Comparison of ENCODE assay signal across 18 cellular contexts in the genomic region with DNA sequence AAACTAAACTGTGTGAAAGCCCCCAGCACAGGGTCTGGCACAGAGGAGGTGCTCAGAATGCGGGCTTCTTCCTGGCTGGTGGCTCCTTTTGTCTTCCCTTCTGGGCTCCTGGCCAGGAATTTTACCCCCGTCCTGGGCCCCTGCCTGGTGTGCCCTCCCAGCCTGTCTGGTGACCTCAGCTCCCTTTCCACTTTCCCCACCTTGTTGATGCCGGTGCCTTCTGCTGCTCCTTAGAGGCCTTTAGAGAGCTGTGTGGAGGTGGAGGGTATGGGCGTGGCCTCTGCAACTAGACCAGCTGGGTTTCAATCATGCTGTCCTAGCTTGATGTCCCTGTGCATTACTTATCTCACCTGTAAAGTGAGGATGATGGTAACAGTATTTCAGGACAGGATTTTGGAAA. TPM values are rescaled to one million over a fixed set of nuclear protein-coding genes. Genes with fewer than 3 reads are reported as not detected.
DNase-seq lines count a peak whose midpoint lies in the region; ATAC-seq and TF ChIP-seq lines count a peak whose summit lies in the region.
"Had no signal": no experiment of that assay in that cellular context is flagged by ENCODE, and none has a peak within 500 bp of the region (broad histone marks: within the 10 kb centered on the region; RNA-seq: fewer than 3 reads in every experiment).

No MANE protein-coding gene starts in this region.

- no peaks in the 10 kb centered on the region for H4K20me1 ChIP-seq in hepatocyte (ENCODE audit: insufficient read depth, poor library complexity, severe bottlenecking)
- H4K20me1 ChIP-seq: BLaER1 treated with 17β-estradiol and CSF1 and Interleukin-3, amounts not matched to agents 10 nM and 100 nM had no signal

- peak; percentile 5 for DNase-seq in NCI-H2171 treated with DMSO at 0.1 percent for 48 hours (lab: John Stamatoyannopoulos, UW)
- DNase-seq in NCI-H2171 (lab: John Stamatoyannopoulos, UW), result no peak
- DNase-seq in NT2/D1 (ENCODE audit: low read depth, low spot score), result peak; percentile 18
- DNase-seq in hepatocyte (ENCODE audit: low spot score), result peak; percentile 35
- DNase-seq in aorta, result no peak
- DNase-seq in germinal center (ENCODE audit: low spot score), result no peak
- no peak for DNase-seq in tibial artery
- no peak for DNase-seq in NCI-H446 treated with DMSO at 0.1 percent for 48 hours (lab: John Stamatoyannopoulos, UW)
- DNase-seq: ACHN; CD4-positive, CD25-positive, alpha-beta regulatory T cell; DMS79; HFFc6 had no signal

- no peaks in the 10 kb centered on the region for H3K79me2 ChIP-seq in hepatocyte

- H3K27me3 ChIP-seq in NT2/D1 (ENCODE audit: insufficient read depth, insufficient read length) (no peaks in the 10 kb centered on the region), hepatocyte (no peaks in the 10 kb centered on the region), aorta (ENCODE audit: control insufficient read depth in 1 of 2, insufficient read depth in 2 of 2, low read length in 1 of 2) (no peaks in the 10 kb centered on the region), tibial artery (no peaks in the 10 kb centered on the region)
- H3K27me3 ChIP-seq: BLaER1 treated with 17β-estradiol and CSF1 and Interleukin-3, amounts not matched to agents 10 nM and 100 nM had no signal

- no peak overlapping the region for H3K4me2 ChIP-seq in hepatocyte
- H3K4me2 ChIP-seq: BLaER1 treated with 17β-estradiol and CSF1 and Interleukin-3, amounts not matched to agents 10 nM and 100 nM had no signal

- intact Hi-C loops in aorta (cut with DNase I), result no loop called here
- intact Hi-C loops in tibial artery (cut with DNase I; ENCODE audit: low total_unique reads), result no loop called here

- H3K36me3 ChIP-seq in NT2/D1 (ENCODE audit: insufficient read depth, insufficient read length, low read length), result no peaks in the 10 kb centered on the region
- no peaks in the 10 kb centered on the region for H3K36me3 ChIP-seq in hepatocyte (replicated peaks; ENCODE audit: insufficient read depth, low read depth)
- H3K36me3 ChIP-seq in aorta (ENCODE audit: control insufficient read depth in 1 of 2, insufficient read depth in 2 of 2, low read length in 1 of 2), result no peaks in the 10 kb centered on the region
- no peaks in the 10 kb centered on the region for H3K36me3 ChIP-seq in tibial artery
- H3K36me3 ChIP-seq: BLaER1 treated with 17β-estradiol and CSF1 and Interleukin-3, amounts not matched to agents 10 nM and 100 nM; HAP-1 had no signal

- H3K9me3 ChIP-seq in NT2/D1 (ENCODE audit: insufficient read depth, low read length) (no peaks in the 10 kb centered on the region), hepatocyte (ENCODE audit: low read depth) (no peaks in the 10 kb centered on the region), aorta (ENCODE audit: control insufficient read depth, low read length) (no peaks in the 10 kb centered on the region), tibial artery (no peaks in the 10 kb centered on the region)
- H3K9me3 ChIP-seq: BLaER1 treated with 17β-estradiol and CSF1 and Interleukin-3, amounts not matched to agents 10 nM and 100 nM; HAP-1 had no signal

- no peak overlapping the region for H3K9ac ChIP-seq in NT2/D1 (ENCODE audit: insufficient read length, low read depth)
- H3K9ac ChIP-seq: BLaER1 treated with 17β-estradiol and CSF1 and Interleukin-3, amounts not matched to agents 10 nM and 100 nM had no signal

- H3K27ac ChIP-seq in hepatocyte (no peak overlapping the region), aorta (ENCODE audit: low read depth in 1 of 2, low read length in 2 of 2) (no peak overlapping the region), tibial artery (no peak overlapping the region)
- H3K27ac ChIP-seq: BLaER1 treated with 17β-estradiol and CSF1 and Interleukin-3, amounts not matched to agents 10 nM and 100 nM had no signal

- TF ChIP-seq CTCF in hepatocyte (IDR thresholded peaks at IDR 0.05; ENCODE audit: poor library complexity) (no peak), tibial artery (IDR thresholded peaks at IDR 0.05) (no peak)

- H3K4me1 ChIP-seq in NT2/D1 (ENCODE audit: insufficient read depth, insufficient read length) (peaks cover 5% of the 10 kb centered on the region), hepatocyte (ENCODE audit: insufficient read depth) (no peaks in the 10 kb centered on the region), aorta (ENCODE audit: control insufficient read depth in 1 of 2, insufficient read depth in 2 of 2, low read length in 2 of 2) (no peaks in the 10 kb centered on the region), tibial artery (no peaks in the 10 kb centered on the region)
- H3K4me1 ChIP-seq: BLaER1 treated with 17β-estradiol and CSF1 and Interleukin-3, amounts not matched to agents 10 nM and 100 nM; HAP-1 had no signal

- WGBS in hepatocyte (ENCODE audit: low lambda C conversion rate, missing lambda C conversion rate), result 60% methylated on average over 4 of the region's 4 CpGs
- 50 to 57% methylated on average over 4 of the region's 4 CpGs for WGBS in aorta, 2 donors

- peak; percentile 23 for ATAC-seq in aorta (ENCODE audit: low FRiP score)

- H2AFZ ChIP-seq in hepatocyte, result no peak overlapping the region

- H3K9me2 ChIP-seq in hepatocyte (replicated peaks; ENCODE audit: insufficient read depth), result no peaks in the 10 kb centered on the region

- no peak overlapping the region for H3K4me3 ChIP-seq in NT2/D1 (ENCODE audit: insufficient read length, low read depth)
- H3K4me3 ChIP-seq in hepatocyte, result no peak overlapping the region
- no peak overlapping the region for H3K4me3 ChIP-seq in aorta (ENCODE audit: low read length in 2 of 2)
- no peak overlapping the region for H3K4me3 ChIP-seq in tibial artery
- H3K4me3 ChIP-seq: BLaER1 treated with 17β-estradiol and CSF1 and Interleukin-3, amounts not matched to agents 10 nM and 100 nM; HAP-1 had no signal

RNA-seq across cellular contexts. Expression of a gene that starts 16.8 kb away (rescaled TPM):
- not detected in 2 replicates for total RNA-seq in hepatocyte
- polyA plus RNA-seq in hepatocyte, result not detected in 2 replicates
- total RNA-seq in aorta, result under 1 TPM in 1 of 2 donors, not detected in 1; 0.18 TPM
- polyA plus RNA-seq in aorta, result not detected
- total RNA-seq: A172; CD4-positive, CD25-positive, alpha-beta regulatory T cell; H1; HFFc6; HT1080 had no signal
- polyA plus RNA-seq: CD4-positive, CD25-positive, alpha-beta regulatory T cell; IgD-negative memory B cell had no signal

RNA-seq across cellular contexts. Expression of a gene that starts 17.2 kb away (rescaled TPM):
- total RNA-seq in hepatocyte, result 1.0 and 1.3 TPM in 2 replicates
- 1.0 and 1.5 TPM in 2 replicates for polyA plus RNA-seq in hepatocyte
- not detected for total RNA-seq in aorta
- 10 to 100 TPM in 1 of 2 donors, not detected in 1; 13.6 TPM for polyA plus RNA-seq in aorta
- total RNA-seq: A172; CD4-positive, CD25-positive, alpha-beta regulatory T cell; H1; HFFc6; HT1080 had no signal
- polyA plus RNA-seq: CD4-positive, CD25-positive, alpha-beta regulatory T cell; H1; IgD-negative memory B cell had no signal

Comparison
In these comparisons a context has a peak if more than half of its experiments do, and no peak if none do; other contexts are left out.
1. DNase-seq: peak in NCI-H2171 treated with DMSO at 0.1 percent for 48 hours (single experiment), NT2/D1 (single experiment) and hepatocyte (single experiment); none in NCI-H2171 (single experiment), aorta (0 of 2), germinal center (single experiment), tibial artery (0 of 2) and NCI-H446 treated with DMSO at 0.1 percent for 48 hours (single experiment).